1 cellular context compared by ENCODE assay signal in genomic region chr3:129597792-129598381, GRCh38.
TF ChIP-seq lines count a peak whose summit lies in the region.

No MANE protein-coding gene starts in this region.

TF ChIP-seq in HepG2, 621 proteins besides CTCF, POLR2A, EP300 and RAD21 (continued from another document and continues in another):
- TF ChIP-seq PAXIP1 (CRISPR knock-in tag; conservative IDR thresholded peaks at IDR 0.05) (0 out of 2 replicates have a peak, but pooled peaks have one; percentile 3), ZNF577 (CRISPR knock-in tag; IDR thresholded peaks at IDR 0.05; ENCODE audit: borderline replicate concordance, low read depth) (no peak), ZNF720 (CRISPR knock-in tag; IDR thresholded peaks at IDR 0.05) (no peak), NRL (CRISPR knock-in tag; IDR thresholded peaks at IDR 0.05; ENCODE audit: borderline replicate concordance) (0 out of 2 replicates have a peak, but pooled peaks have one; percentile 7), ZNF367 (CRISPR knock-in tag; IDR thresholded peaks at IDR 0.05; ENCODE audit: borderline replicate concordance) (no peak), MBD4 (IDR thresholded peaks at IDR 0.05; ENCODE audit: borderline replicate concordance, low read length) (no peak), TEAD3 (CRISPR knock-in tag; optimal IDR thresholded peaks at IDR 0.05; ENCODE audit: borderline replicate concordance) (peak; percentile 46), IRX3 (CRISPR knock-in tag; IDR thresholded peaks at IDR 0.05; ENCODE audit: borderline replicate concordance, low read depth) (no peak), WIZ (CRISPR knock-in tag; IDR thresholded peaks at IDR 0.05) (no peak), ZNF383 (CRISPR knock-in tag; IDR thresholded peaks at IDR 0.05; ENCODE audit: borderline replicate concordance) (no peak), CHCHD3 (CRISPR knock-in tag; IDR thresholded peaks at IDR 0.05) (no peak), ZNF292 (CRISPR knock-in tag; IDR thresholded peaks at IDR 0.05; ENCODE audit: borderline replicate concordance, low read depth) (peak; percentile 41; the same call in 1 of the 2 replicates), ZNF530 (CRISPR knock-in tag; IDR thresholded peaks at IDR 0.05; ENCODE audit: low read depth) (no peak), ZNF468 (CRISPR knock-in tag; IDR thresholded peaks at IDR 0.05) (no peak), GABPA (IDR thresholded peaks at IDR 0.05; ENCODE audit: low read depth, low read length) (no peak), GABPA (CRISPR knock-in tag; IDR thresholded peaks at IDR 0.05; ENCODE audit: low read depth) (no peak), ZNF143 (CRISPR knock-in tag; IDR thresholded peaks at IDR 0.05) (no peak), KDM1A (CRISPR knock-in tag; IDR thresholded peaks at IDR 0.05) (peak; percentile 49; the same call in 1 of the 2 replicates), LCORL (IDR thresholded peaks at IDR 0.05) (no peak), LCORL (CRISPR knock-in tag; IDR thresholded peaks at IDR 0.05) (0 out of 2 replicates have a peak, but pooled peaks have one; percentile 29), SP4 (CRISPR knock-in tag; IDR thresholded peaks at IDR 0.05) (peak; percentile 17; the same call in 1 of the 2 replicates), DPF2 (CRISPR knock-in tag; IDR thresholded peaks at IDR 0.05; ENCODE audit: borderline replicate concordance, low read depth) (no peak), ZNF281 (CRISPR knock-in tag; IDR thresholded peaks at IDR 0.05; ENCODE audit: borderline replicate concordance) (no peak), CERS6 (CRISPR knock-in tag; IDR thresholded peaks at IDR 0.05) (no peak), ZNF552 (CRISPR knock-in tag; IDR thresholded peaks at IDR 0.05; ENCODE audit: borderline replicate concordance) (no peak), XRCC5 (optimal IDR thresholded peaks at IDR 0.05; ENCODE audit: low read length) (no peak), HNRNPK (IDR thresholded peaks at IDR 0.05; ENCODE audit: low read depth, low read length, poor library complexity, severe bottlenecking) (no peak), RXRB (CRISPR knock-in tag; IDR thresholded peaks at IDR 0.05; ENCODE audit: borderline replicate concordance) (no peak), NFKB2 (CRISPR knock-in tag; IDR thresholded peaks at IDR 0.05; ENCODE audit: borderline replicate concordance) (no peak), PHF8 (CRISPR knock-in tag; IDR thresholded peaks at IDR 0.05) (no peak), ZNF670 (CRISPR knock-in tag; IDR thresholded peaks at IDR 0.05; ENCODE audit: borderline replicate concordance) (no peak), SIX1 (CRISPR knock-in tag; IDR thresholded peaks at IDR 0.05; ENCODE audit: borderline replicate concordance) (no peak), NBN (conservative IDR thresholded peaks at IDR 0.05) (no peak), FOXO4 (CRISPR knock-in tag; conservative IDR thresholded peaks at IDR 0.05) (0 out of 2 replicates have a peak, but pooled peaks have one; percentile 83), GPN1 (CRISPR knock-in tag; IDR thresholded peaks at IDR 0.05; ENCODE audit: borderline replicate concordance) (no peak)
- TF ChIP-seq, protein P1, sequence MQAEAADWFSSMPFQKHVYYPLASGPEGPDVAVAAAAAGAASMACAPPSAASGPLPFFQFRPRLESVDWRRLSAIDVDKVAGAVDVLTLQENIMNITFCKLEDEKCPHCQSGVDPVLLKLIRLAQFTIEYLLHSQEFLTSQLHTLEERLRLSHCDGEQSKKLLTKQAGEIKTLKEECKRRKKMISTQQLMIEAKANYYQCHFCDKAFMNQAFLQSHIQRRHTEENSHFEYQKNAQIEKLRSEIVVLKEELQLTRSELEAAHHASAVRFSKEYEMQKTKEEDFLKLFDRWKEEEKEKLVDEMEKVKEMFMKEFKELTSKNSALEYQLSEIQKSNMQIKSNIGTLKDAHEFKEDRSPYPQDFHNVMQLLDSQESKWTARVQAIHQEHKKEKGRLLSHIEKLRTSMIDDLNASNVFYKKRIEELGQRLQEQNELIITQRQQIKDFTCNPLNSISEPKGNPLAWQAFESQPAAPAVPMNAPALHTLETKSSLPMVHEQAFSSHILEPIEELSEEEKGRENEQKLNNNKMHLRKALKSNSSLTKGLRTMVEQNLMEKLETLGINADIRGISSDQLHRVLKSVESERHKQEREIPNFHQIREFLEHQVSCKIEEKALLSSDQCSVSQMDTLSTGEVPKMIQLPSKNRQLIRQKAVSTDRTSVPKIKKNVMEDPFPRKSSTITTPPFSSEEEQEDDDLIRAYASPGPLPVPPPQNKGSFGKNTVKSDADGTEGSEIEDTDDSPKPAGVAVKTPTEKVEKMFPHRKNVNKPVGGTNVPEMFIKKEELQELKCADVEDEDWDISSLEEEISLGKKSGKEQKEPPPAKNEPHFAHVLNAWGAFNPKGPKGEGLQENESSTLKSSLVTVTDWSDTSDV (CRISPR knock-in tag; IDR thresholded peaks at IDR 0.05) = 0 out of 2 replicates have a peak, but pooled peaks have one; percentile 39
- TF ChIP-seq, protein P2, sequence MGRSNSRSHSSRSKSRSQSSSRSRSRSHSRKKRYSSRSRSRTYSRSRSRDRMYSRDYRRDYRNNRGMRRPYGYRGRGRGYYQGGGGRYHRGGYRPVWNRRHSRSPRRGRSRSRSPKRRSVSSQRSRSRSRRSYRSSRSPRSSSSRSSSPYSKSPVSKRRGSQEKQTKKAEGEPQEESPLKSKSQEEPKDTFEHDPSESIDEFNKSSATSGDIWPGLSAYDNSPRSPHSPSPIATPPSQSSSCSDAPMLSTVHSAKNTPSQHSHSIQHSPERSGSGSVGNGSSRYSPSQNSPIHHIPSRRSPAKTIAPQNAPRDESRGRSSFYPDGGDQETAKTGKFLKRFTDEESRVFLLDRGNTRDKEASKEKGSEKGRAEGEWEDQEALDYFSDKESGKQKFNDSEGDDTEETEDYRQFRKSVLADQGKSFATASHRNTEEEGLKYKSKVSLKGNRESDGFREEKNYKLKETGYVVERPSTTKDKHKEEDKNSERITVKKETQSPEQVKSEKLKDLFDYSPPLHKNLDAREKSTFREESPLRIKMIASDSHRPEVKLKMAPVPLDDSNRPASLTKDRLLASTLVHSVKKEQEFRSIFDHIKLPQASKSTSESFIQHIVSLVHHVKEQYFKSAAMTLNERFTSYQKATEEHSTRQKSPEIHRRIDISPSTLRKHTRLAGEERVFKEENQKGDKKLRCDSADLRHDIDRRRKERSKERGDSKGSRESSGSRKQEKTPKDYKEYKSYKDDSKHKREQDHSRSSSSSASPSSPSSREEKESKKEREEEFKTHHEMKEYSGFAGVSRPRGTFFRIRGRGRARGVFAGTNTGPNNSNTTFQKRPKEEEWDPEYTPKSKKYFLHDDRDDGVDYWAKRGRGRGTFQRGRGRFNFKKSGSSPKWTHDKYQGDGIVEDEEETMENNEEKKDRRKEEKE (IDR thresholded peaks at IDR 0.05) = no peak
- TF ChIP-seq, protein P3, sequence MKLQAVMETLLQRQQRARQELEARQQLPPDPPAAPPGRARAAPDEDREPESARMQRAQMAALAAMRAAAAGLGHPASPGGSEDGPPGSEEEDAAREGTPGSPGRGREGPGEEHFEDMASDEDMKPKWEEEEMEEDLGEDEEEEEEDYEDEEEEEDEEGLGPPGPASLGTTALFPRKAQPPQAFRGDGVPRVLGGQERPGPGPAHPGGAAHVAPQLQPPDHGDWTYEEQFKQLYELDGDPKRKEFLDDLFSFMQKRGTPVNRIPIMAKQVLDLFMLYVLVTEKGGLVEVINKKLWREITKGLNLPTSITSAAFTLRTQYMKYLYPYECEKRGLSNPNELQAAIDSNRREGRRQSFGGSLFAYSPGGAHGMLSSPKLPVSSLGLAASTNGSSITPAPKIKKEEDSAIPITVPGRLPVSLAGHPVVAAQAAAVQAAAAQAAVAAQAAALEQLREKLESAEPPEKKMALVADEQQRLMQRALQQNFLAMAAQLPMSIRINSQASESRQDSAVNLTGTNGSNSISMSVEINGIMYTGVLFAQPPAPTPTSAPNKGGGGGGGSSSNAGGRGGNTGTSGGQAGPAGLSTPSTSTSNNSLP (IDR thresholded peaks at IDR 0.05; ENCODE audit: low read depth, low read length) = no peak
